ENCODE assay signal across 16 cellular contexts in the genomic region with DNA sequence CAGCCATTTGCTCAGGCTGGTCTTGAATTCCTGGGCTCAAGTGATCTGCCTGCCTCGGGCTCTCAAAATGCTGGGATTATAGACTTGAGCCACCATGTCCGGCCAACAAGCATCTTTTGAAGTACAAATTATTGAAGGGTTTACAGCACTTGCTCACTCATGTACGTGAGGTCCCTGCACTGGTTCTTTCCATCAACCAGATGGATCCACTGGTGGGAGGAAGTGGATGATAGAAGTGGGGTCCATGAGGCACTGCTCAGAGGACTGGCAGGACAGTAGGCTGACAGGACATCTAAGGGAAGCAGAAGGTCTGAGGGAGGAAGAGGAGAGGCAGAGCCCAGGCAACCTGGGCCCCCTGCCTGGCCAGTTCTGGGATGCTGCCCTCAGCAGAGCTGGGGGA.
DNase-seq lines count a peak whose midpoint lies in the region; ATAC-seq and TF ChIP-seq lines count a peak whose summit lies in the region.
"Had no signal": no experiment of that assay in that cellular context is flagged by ENCODE, and none has a peak within 500 bp of the region (broad histone marks: within the 10 kb centered on the region; RNA-seq: fewer than 3 reads in every experiment).

No MANE protein-coding gene starts in this region.

- H3K4me3 Mint-ChIP-seq in T-helper 2 cell treated with Interferon-gamma antibody and Interleukin-4, amounts not matched to agents 5 μg/mL and 100 μg/mL, for 36 hours = no peak overlapping the region
- H3K4me3 Mint-ChIP-seq in neural progenitor cell = no peak overlapping the region
- H3K4me3 Mint-ChIP-seq: B cell; CD4-positive, CD25-positive, alpha-beta regulatory T cell; CD8-positive, alpha-beta memory T cell; GM23338 had no signal

- TF ChIP-seq CTCF in right atrium auricular region (IDR thresholded peaks at IDR 0.05) (no peak), coronary artery (IDR thresholded peaks at IDR 0.05) (no peak), neural progenitor cell (IDR thresholded peaks at IDR 0.05) (no peak)

- H3K27ac ChIP-seq in right atrium auricular region (no peak overlapping the region), coronary artery (no peak overlapping the region), neural progenitor cell (no peak overlapping the region)

- H3K4me2 ChIP-seq in neural progenitor cell = no peak overlapping the region
- H3K4me2 ChIP-seq: BLaER1 treated with 17β-estradiol and CSF1 and Interleukin-3, amounts not matched to agents 10 nM and 100 nM; GM23338 had no signal

- no peaks in the 10 kb centered on the region for H3K36me3 Mint-ChIP-seq in T-helper 2 cell treated with Interferon-gamma antibody and Interleukin-4, amounts not matched to agents 5 μg/mL and 100 μg/mL, for 36 hours (ENCODE audit: low read depth)
- no peaks in the 10 kb centered on the region for H3K36me3 Mint-ChIP-seq in neural progenitor cell
- H3K36me3 Mint-ChIP-seq: CD4-positive, CD25-positive, alpha-beta regulatory T cell; CD8-positive, alpha-beta memory T cell had no signal

- H3F3A ChIP-seq in neural progenitor cell (ENCODE audit: low read depth) = no peaks in the 10 kb centered on the region

- H3K4me1 ChIP-seq in right atrium auricular region (peaks cover 0 to 5% of the 10 kb centered on the region in 2 donors), neural progenitor cell (no peaks in the 10 kb centered on the region)
- H3K4me1 ChIP-seq: Caco-2 had no signal

- H4K20me1 ChIP-seq in neural progenitor cell (ENCODE audit: low read depth) = no peaks in the 10 kb centered on the region
- H4K20me1 ChIP-seq: BLaER1 treated with 17β-estradiol and CSF1 and Interleukin-3, amounts not matched to agents 10 nM and 100 nM had no signal

- peak; percentile 23 for DNase-seq in right atrium auricular region (ENCODE audit: low spot score)
- no peak for DNase-seq in left cardiac atrium
- DNase-seq in coronary artery (ENCODE audit: low spot score) = peak; percentile 31
- DNase-seq in left lobe of liver (ENCODE audit: low spot score) = peak; percentile 21
- no peak for DNase-seq in T-helper 2 cell treated with Interferon-gamma antibody and Interleukin-4, amounts not matched to agents 5 μg/mL and 100 μg/mL, for 36 hours (ENCODE audit: low spot score)
- no peak for DNase-seq in neural progenitor cell (ENCODE audit: low spot score)
- DNase-seq: CD4-positive, CD25-positive, alpha-beta regulatory T cell; CD8-positive, alpha-beta memory T cell; GDM1; HCEC 1CT had no signal

- H3K4me3 ChIP-seq in right atrium auricular region = no peak overlapping the region
- no peak overlapping the region for H3K4me3 ChIP-seq in coronary artery
- no peak overlapping the region for H3K4me3 ChIP-seq in neural progenitor cell
- H3K4me3 ChIP-seq: BLaER1 treated with 17β-estradiol and CSF1 and Interleukin-3, amounts not matched to agents 10 nM and 100 nM; GM23338 had no signal

- no peaks in the 10 kb centered on the region for H3K36me3 ChIP-seq in right atrium auricular region
- no peaks in the 10 kb centered on the region for H3K36me3 ChIP-seq in neural progenitor cell
- H3K36me3 ChIP-seq: BLaER1 treated with 17β-estradiol and CSF1 and Interleukin-3, amounts not matched to agents 10 nM and 100 nM had no signal

- no peak overlapping the region for H3K27ac Mint-ChIP-seq in T-helper 2 cell treated with Interferon-gamma antibody and Interleukin-4, amounts not matched to agents 5 μg/mL and 100 μg/mL, for 36 hours
- no peak overlapping the region for H3K27ac Mint-ChIP-seq in neural progenitor cell
- H3K27ac Mint-ChIP-seq: B cell; CD4-positive, CD25-positive, alpha-beta regulatory T cell; CD8-positive, alpha-beta memory T cell; GM23338 had no signal

- H3K79me2 ChIP-seq in neural progenitor cell (ENCODE audit: low read depth) = no peaks in the 10 kb centered on the region

- H2AFZ ChIP-seq in neural progenitor cell (replicated peaks) = no peak overlapping the region
- H2AFZ ChIP-seq: GM23338 had no signal

- H3K4me1 Mint-ChIP-seq in T-helper 2 cell treated with Interferon-gamma antibody and Interleukin-4, amounts not matched to agents 5 μg/mL and 100 μg/mL, for 36 hours (ENCODE audit: low read depth) = no peaks in the 10 kb centered on the region
- no peaks in the 10 kb centered on the region for H3K4me1 Mint-ChIP-seq in neural progenitor cell
- H3K4me1 Mint-ChIP-seq: CD4-positive, CD25-positive, alpha-beta regulatory T cell; CD8-positive, alpha-beta memory T cell; GM23338 had no signal

- ATAC-seq in left cardiac atrium (no peak), left lobe of liver (no peak), HG03095 (IDR thresholded peaks at IDR 0.05; ENCODE audit: unreplicated experiment) (no peak)
- ATAC-seq: GM23338, HepG2 had no signal

- no peak overlapping the region for H3K9ac ChIP-seq in neural progenitor cell
- H3K9ac ChIP-seq: BLaER1 treated with 17β-estradiol and CSF1 and Interleukin-3, amounts not matched to agents 10 nM and 100 nM had no signal

- H3K27me3 Mint-ChIP-seq in T-helper 2 cell treated with Interferon-gamma antibody and Interleukin-4, amounts not matched to agents 5 μg/mL and 100 μg/mL, for 36 hours (ENCODE audit: low read depth) = peaks cover 10% of the 10 kb centered on the region
- H3K27me3 Mint-ChIP-seq in neural progenitor cell (ENCODE audit: insufficient read depth, low read depth) = peaks cover 2% of the 10 kb centered on the region

- H3K9me3 ChIP-seq in right atrium auricular region = peaks cover 0 to 5% of the 10 kb centered on the region in 2 donors
- H3K9me3 ChIP-seq in neural progenitor cell (ENCODE audit: low read depth) = no peaks in the 10 kb centered on the region
- H3K9me3 ChIP-seq: Caco-2 had no signal

- peaks cover 6% of the 10 kb centered on the region for H3K9me3 Mint-ChIP-seq in T-helper 2 cell treated with Interferon-gamma antibody and Interleukin-4, amounts not matched to agents 5 μg/mL and 100 μg/mL, for 36 hours
- peaks cover 14% of the 10 kb centered on the region for H3K9me3 Mint-ChIP-seq in neural progenitor cell

- intact Hi-C loops in left cardiac atrium (cut with DNase I) = no loop called here

- H3K27me3 ChIP-seq in right atrium auricular region (no peaks in the 10 kb centered on the region), neural progenitor cell (peaks cover 12% of the 10 kb centered on the region)
- H3K27me3 ChIP-seq: BLaER1 treated with 17β-estradiol and CSF1 and Interleukin-3, amounts not matched to agents 10 nM and 100 nM had no signal

Comparison
In these comparisons a context has a peak if more than half of its experiments do, and no peak if none do; other contexts are left out.
1. DNase-seq: peak in right atrium auricular region (single experiment), coronary artery (single experiment) and left lobe of liver (single experiment); none in left cardiac atrium (single experiment), T-helper 2 cell treated with Interferon-gamma antibody and Interleukin-4, amounts not matched to agents 5 μg/mL and 100 μg/mL, for 36 hours (single experiment) and neural progenitor cell (single experiment).